In the genomic region with DNA sequence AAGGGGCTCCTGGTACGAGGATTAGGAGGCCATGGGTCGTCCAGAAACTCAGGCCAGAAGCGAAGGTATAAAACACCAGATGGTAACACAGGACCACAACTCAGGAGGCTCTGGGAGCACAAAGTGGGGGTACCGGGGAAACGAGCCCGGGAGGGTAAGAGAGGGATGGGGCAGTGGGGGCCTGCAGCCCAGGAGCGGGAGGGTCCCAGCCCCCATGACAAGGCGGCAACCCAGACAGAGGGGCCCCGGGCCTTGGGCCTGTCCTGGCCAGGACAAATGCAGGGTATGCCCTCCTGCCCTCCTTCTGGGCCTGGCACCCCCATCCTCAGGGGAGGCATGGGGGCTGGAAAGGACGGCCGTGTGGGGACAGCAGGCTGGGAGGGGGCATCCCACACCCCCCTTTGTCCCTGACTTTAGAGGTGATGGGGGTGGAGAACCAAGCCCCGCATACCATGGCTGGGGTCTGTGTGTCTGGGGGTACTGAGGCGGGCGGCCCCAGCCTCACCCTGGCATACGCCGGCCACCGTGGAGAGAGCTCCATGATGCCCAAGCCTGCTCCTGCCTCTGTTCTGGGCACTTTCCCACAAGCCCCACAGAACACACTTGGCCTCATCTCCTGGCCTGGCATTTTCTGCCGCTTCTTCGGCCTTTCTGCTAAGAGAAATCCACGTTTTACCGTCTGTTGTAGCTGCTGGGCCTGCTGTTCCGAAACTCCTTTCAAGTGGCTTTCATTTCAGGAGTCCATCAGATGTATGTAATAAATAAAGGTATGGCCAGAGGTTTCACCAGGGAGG, we compare ENCODE assay signal across 13 cellular contexts. TPM values are rescaled to one million over a fixed set of nuclear protein-coding genes. Genes with fewer than 3 reads are reported as not detected.
DNase-seq lines count a peak whose midpoint lies in the region; TF ChIP-seq lines count a peak whose summit lies in the region.
"Had no signal": no experiment of that assay in that cellular context is flagged by ENCODE, and none has a peak within 500 bp of the region (broad histone marks: within the 10 kb centered on the region; RNA-seq: fewer than 3 reads in every experiment).

No MANE protein-coding gene starts in this region.

- H3K4me3 ChIP-seq in HL-60 (replicated peaks; ENCODE audit: insufficient read depth, low read length): no peak overlapping the region
- no peak overlapping the region for H3K4me3 ChIP-seq in adipocyte (ENCODE audit: low read length)
- no peak overlapping the region for H3K4me3 ChIP-seq in neural progenitor cell
- no peak overlapping the region for H3K4me3 ChIP-seq in OCI-LY7 (ENCODE audit: low read depth, low read length, poor library complexity, severe bottlenecking)
- H3K4me3 ChIP-seq: MG63 had no signal

- H3K4me3 Mint-ChIP-seq in neural progenitor cell: no peak overlapping the region
- H3K4me3 Mint-ChIP-seq: activated CD4-positive, alpha-beta T cell treated with anti-CD3 and anti-CD28 coated beads for 36 hours; CD8-positive, alpha-beta T cell had no signal

- peaks cover 5% of the 10 kb centered on the region for H3K27me3 Mint-ChIP-seq in neural progenitor cell (ENCODE audit: insufficient read depth, low read depth)

- BruUV-seq in OCI-LY7 (replicated peaks; lab: Mats Ljungman, UMichigan): no TSS peak

- H3K9me3 Mint-ChIP-seq in neural progenitor cell: no peaks in the 10 kb centered on the region
- H3K9me3 Mint-ChIP-seq: CD8-positive, alpha-beta T cell had no signal

- peaks cover 35% of the 10 kb centered on the region for H3K4me1 Mint-ChIP-seq in neural progenitor cell

- H3K36me3 Mint-ChIP-seq in neural progenitor cell: no peaks in the 10 kb centered on the region
- H3K36me3 Mint-ChIP-seq: CD8-positive, alpha-beta T cell had no signal

- no peak overlapping the region for H3K4me2 ChIP-seq in neural progenitor cell
- H3K4me2 ChIP-seq in OCI-LY7 (ENCODE audit: low read length): no peak overlapping the region

- intact Hi-C loops in OCI-LY7 (cut with micrococcal nuclease; ENCODE audit: unreplicated experiment): no loop called here

- no peaks in the 10 kb centered on the region for H3K79me2 ChIP-seq in neural progenitor cell (ENCODE audit: low read depth)
- no peaks in the 10 kb centered on the region for H3K79me2 ChIP-seq in OCI-LY7 (ENCODE audit: insufficient read depth, low read depth, low read length)

- no peak for TF ChIP-seq CTCF in HL-60 (IDR thresholded peaks at IDR 0.05; ENCODE audit: insufficient read depth, low read length)
- TF ChIP-seq CTCF in neural progenitor cell (IDR thresholded peaks at IDR 0.05): no peak
- TF ChIP-seq CTCF in OCI-LY7 (conservative IDR thresholded peaks at IDR 0.05; ENCODE audit: low read length): no peak

- H3K9me2 ChIP-seq in OCI-LY7 (ENCODE audit: insufficient read depth, low read length): no peaks in the 10 kb centered on the region

- H3K9me3 ChIP-seq in adipocyte (ENCODE audit: control insufficient read depth, low read length): no peaks in the 10 kb centered on the region
- no peaks in the 10 kb centered on the region for H3K9me3 ChIP-seq in neural progenitor cell (ENCODE audit: low read depth)
- H3K9me3 ChIP-seq in OCI-LY7 (ENCODE audit: low read length): no peaks in the 10 kb centered on the region
- H3K9me3 ChIP-seq: MG63 had no signal

- H3K4me1 ChIP-seq in adipocyte (ENCODE audit: control insufficient read depth, insufficient read depth, low read length): peaks cover 46% of the 10 kb centered on the region
- H3K4me1 ChIP-seq in neural progenitor cell: peaks cover 10% of the 10 kb centered on the region
- peaks cover 7% of the 10 kb centered on the region for H3K4me1 ChIP-seq in OCI-LY7 (ENCODE audit: insufficient read depth, low read length, poor library complexity, severe bottlenecking)

- H3K27ac ChIP-seq in HL-60 (replicated peaks): peak overlapping the region; percentile 74
- H3K27ac ChIP-seq in neural progenitor cell: no peak overlapping the region
- no peak overlapping the region for H3K27ac ChIP-seq in OCI-LY7 (ENCODE audit: low read depth, low read length, poor library complexity, severe bottlenecking)

- no peaks in the 10 kb centered on the region for H3F3A ChIP-seq in neural progenitor cell (ENCODE audit: low read depth)

- H3K27me3 ChIP-seq in HL-60 (ENCODE audit: insufficient read depth, poor library complexity, severe bottlenecking) (no peaks in the 10 kb centered on the region), adipocyte (replicated peaks; ENCODE audit: control insufficient read depth, insufficient read depth, low read length) (no peaks in the 10 kb centered on the region), neural progenitor cell (peaks cover 19% of the 10 kb centered on the region)
- H3K27me3 ChIP-seq: MG63 had no signal

- DNase-seq in D341Med (ENCODE audit: low spot score): peak; percentile 36
- DNase-seq in HL-60 (ENCODE audit: low read depth in 1 of 2, low spot score in 1 of 2): no peak
- no peak for DNase-seq in adipocyte (ENCODE audit: low read depth)
- no peak for DNase-seq in neural progenitor cell (ENCODE audit: low spot score)
- DNase-seq in OCI-LY7 (ENCODE audit: low spot score): no peak
- DNase-seq in NK-92 treated with Interleukin-12 subunit alpha and Interleukin-12 subunit beta, amount 100 ng/mL, for 24 hours (lab: John Stamatoyannopoulos, UW): no peak
- no peak for DNase-seq in NCI-H187 (lab: John Stamatoyannopoulos, UW)
- no peak for DNase-seq in HPDE6-E6E7 (ENCODE audit: extremely low spot score)
- DNase-seq: activated CD4-positive, alpha-beta T cell treated with anti-CD3 and anti-CD28 coated beads for 36 hours; NCI-H510A; stimulated activated CD4-positive, alpha-beta T cell treated with anti-CD3 and anti-CD28 coated beads, Interleukin-4, amount 100 ng/mL, for 4 hours had no signal

- H3K27ac Mint-ChIP-seq in neural progenitor cell: peak overlapping the region; percentile 29
- H3K27ac Mint-ChIP-seq: activated CD4-positive, alpha-beta T cell treated with anti-CD3 and anti-CD28 coated beads for 36 hours; CD8-positive, alpha-beta T cell had no signal

- POLR2A ChIA-PET in OCI-LY7 (lab: Charles Lee): interaction anchor here (0.6 kb wide), 1 partner anchor 55 kb away, joined by 3 read pairs; no protein-coding TSS in a partner anchor

- H4K20me1 ChIP-seq in neural progenitor cell (ENCODE audit: low read depth): no peaks in the 10 kb centered on the region
- no peaks in the 10 kb centered on the region for H4K20me1 ChIP-seq in OCI-LY7 (ENCODE audit: insufficient read depth, low read length)

- H2AFZ ChIP-seq in neural progenitor cell (replicated peaks) (no peak overlapping the region), OCI-LY7 (ENCODE audit: low read length) (no peak overlapping the region)

- CTCF ChIA-PET in OCI-LY7 (lab: Charles Lee; ENCODE audit: unreplicated experiment): no interaction called here

- H3K36me3 ChIP-seq in adipocyte (ENCODE audit: control insufficient read depth, insufficient read depth, low read length, severe bottlenecking) (no peaks in the 10 kb centered on the region), neural progenitor cell (no peaks in the 10 kb centered on the region), OCI-LY7 (ENCODE audit: insufficient read depth, low read length) (no peaks in the 10 kb centered on the region)

- H3K9ac ChIP-seq in adipocyte (ENCODE audit: low read length): peak overlapping the region; percentile 53
- no peak overlapping the region for H3K9ac ChIP-seq in neural progenitor cell

RNA-seq across cellular contexts. Expression of a gene that starts 46.9 kb away (rescaled TPM):
- 19.2 and 37.6 TPM in 2 replicates for total RNA-seq in neural progenitor cell (ENCODE audit: low replicate concordance)
- total RNA-seq in OCI-LY7 (2014; rRNA removed; shearing (Covaris generic)): 27.4 and 31.0 TPM in 2 replicates
- 58.2 and 58.9 TPM in 2 replicates for total RNA-seq in OCI-LY7 (2022)
